Comparison of ENCODE assay signal across 16 cellular contexts in the genomic region with DNA sequence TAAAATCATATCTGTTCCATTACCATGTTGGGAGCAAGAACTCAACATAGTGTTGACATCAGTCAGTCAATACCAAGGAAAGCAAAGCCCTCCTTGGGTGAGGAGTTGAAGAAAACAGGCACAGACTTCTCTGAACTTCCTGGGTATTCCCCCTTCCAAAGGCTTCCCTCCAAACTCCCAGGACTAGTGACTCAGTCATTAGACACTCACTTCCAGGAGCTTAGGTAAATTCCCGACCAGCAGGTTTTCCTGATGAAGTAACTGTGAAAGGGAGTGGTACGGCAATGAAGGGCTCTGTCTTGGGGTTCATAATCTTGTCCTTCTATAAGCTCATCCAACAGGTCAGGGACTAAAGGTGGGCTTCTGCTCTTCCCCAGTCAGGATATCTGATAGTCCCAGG.
DNase-seq lines count a peak whose midpoint lies in the region; ATAC-seq and TF ChIP-seq lines count a peak whose summit lies in the region.
"Had no signal": no experiment of that assay in that cellular context is flagged by ENCODE, and none has a peak within 500 bp of the region (broad histone marks: within the 10 kb centered on the region; RNA-seq: fewer than 3 reads in every experiment).

No MANE protein-coding gene starts in this region.

- no peaks in the 10 kb centered on the region for H3K79me1 ChIP-seq in mesendoderm (ENCODE audit: low read length)

- H3K36me3 ChIP-seq in PC-9 (ENCODE audit: low read depth) = no peaks in the 10 kb centered on the region
- H3K36me3 ChIP-seq in mesendoderm (ENCODE audit: control insufficient read depth, insufficient read depth, low read length) = no peaks in the 10 kb centered on the region
- H3K36me3 ChIP-seq: BLaER1 treated with 17β-estradiol and CSF1 and Interleukin-3, amounts not matched to agents 10 nM and 100 nM; gastrocnemius medialis; sigmoid colon had no signal

- H3K4me2 ChIP-seq in PC-9 (peak overlapping the region; percentile 61), mesendoderm (ENCODE audit: low read length) (no peak overlapping the region)
- H3K4me2 ChIP-seq: BLaER1 treated with 17β-estradiol and CSF1 and Interleukin-3, amounts not matched to agents 10 nM and 100 nM had no signal

- H3K9ac ChIP-seq in mesendoderm (ENCODE audit: low read length) = no peak overlapping the region
- H3K9ac ChIP-seq: BLaER1 treated with 17β-estradiol and CSF1 and Interleukin-3, amounts not matched to agents 10 nM and 100 nM had no signal

- no peak overlapping the region for H3K4ac ChIP-seq in mesendoderm (ENCODE audit: low read depth, low read length)

- H2BK5ac ChIP-seq in mesendoderm (ENCODE audit: low read length) = no peak overlapping the region

- intact Hi-C loops in PC-9 (cut with micrococcal nuclease; ENCODE audit: unreplicated experiment) = no loop called here

- H2AFZ ChIP-seq in PC-9 = no peak overlapping the region

- H3F3A ChIP-seq in PC-9 (ENCODE audit: insufficient read depth, low read depth) = peaks cover 4% of the 10 kb centered on the region; the same call in 1 of the 2 replicates

- no peaks in the 10 kb centered on the region for H3K79me2 ChIP-seq in PC-9 (ENCODE audit: low read depth)
- H3K79me2 ChIP-seq in mesendoderm (ENCODE audit: control insufficient read depth, insufficient read depth, low read length) = no peaks in the 10 kb centered on the region

- H3K23ac ChIP-seq in mesendoderm (ENCODE audit: low read length) = no peak overlapping the region

- H3K27ac ChIP-seq in PC-9 = peak overlapping the region; percentile 54
- no peak overlapping the region for H3K27ac ChIP-seq in mesendoderm (ENCODE audit: low read depth, low read length)
- H3K27ac ChIP-seq in coronary artery = no peak overlapping the region
- H3K27ac ChIP-seq: BLaER1 treated with 17β-estradiol and CSF1 and Interleukin-3, amounts not matched to agents 10 nM and 100 nM; gastrocnemius medialis; sigmoid colon had no signal

- H3K27me3 ChIP-seq in PC-9 (ENCODE audit: insufficient read depth, low read depth) (no peaks in the 10 kb centered on the region), mesendoderm (ENCODE audit: insufficient read depth, low read length, poor library complexity) (no peaks in the 10 kb centered on the region)
- H3K27me3 ChIP-seq: BLaER1 treated with 17β-estradiol and CSF1 and Interleukin-3, amounts not matched to agents 10 nM and 100 nM; gastrocnemius medialis; sigmoid colon had no signal

- peaks cover 31% of the 10 kb centered on the region for H3K4me1 ChIP-seq in PC-9 (replicated peaks; ENCODE audit: insufficient read depth)
- no peaks in the 10 kb centered on the region for H3K4me1 ChIP-seq in mesendoderm (ENCODE audit: control insufficient read depth, low read depth, low read length)
- H3K4me1 ChIP-seq: gastrocnemius medialis, sigmoid colon had no signal

- no peak overlapping the region for H3K18ac ChIP-seq in mesendoderm (ENCODE audit: low read length)

- H3K56ac ChIP-seq in mesendoderm (ENCODE audit: low read length) = no peak overlapping the region

- H4K5ac ChIP-seq in mesendoderm (ENCODE audit: low read length) = no peak overlapping the region

- TF ChIP-seq CTCF in PC-9 (conservative IDR thresholded peaks at IDR 0.05) (no peak), coronary artery (IDR thresholded peaks at IDR 0.05) (no peak)

- H4K20me1 ChIP-seq in PC-9 (ENCODE audit: insufficient read depth) = no peaks in the 10 kb centered on the region
- H4K20me1 ChIP-seq: BLaER1 treated with 17β-estradiol and CSF1 and Interleukin-3, amounts not matched to agents 10 nM and 100 nM had no signal

- no peak overlapping the region for H2BK15ac ChIP-seq in mesendoderm (replicated peaks; ENCODE audit: low read depth)

- no TSS peak for BruUV-seq in PC-9 (replicated peaks; lab: Mats Ljungman, UMichigan)

- no peaks in the 10 kb centered on the region for H3K9me3 ChIP-seq in PC-9 (ENCODE audit: insufficient read depth, low read depth)
- H3K9me3 ChIP-seq: gastrocnemius medialis, sigmoid colon had no signal

- H2BK120ac ChIP-seq in mesendoderm (ENCODE audit: low read depth, low read length) = no peak overlapping the region

- no CpG with 5 or more reads among the region's 2 CpGs for WGBS in mesendoderm (ENCODE audit: extremely low coverage, insufficient coverage, low lambda C conversion rate)

- H3K9me2 ChIP-seq in PC-9 (ENCODE audit: insufficient read depth) = no peaks in the 10 kb centered on the region

- POLR2A ChIA-PET in PC-9 (lab: Charles Lee; ENCODE audit: unreplicated experiment) = no interaction called here

- H3K4me3 ChIP-seq in PC-9 (no peak overlapping the region), mesendoderm (ENCODE audit: low read length) (no peak overlapping the region), coronary artery (no peak overlapping the region)
- H3K4me3 ChIP-seq: BLaER1 treated with 17β-estradiol and CSF1 and Interleukin-3, amounts not matched to agents 10 nM and 100 nM; gastrocnemius medialis; sigmoid colon had no signal

- peak; percentile 88 for ATAC-seq in esophagus mucosa
- no peak for ATAC-seq in GM21515 (IDR thresholded peaks at IDR 0.05; ENCODE audit: unreplicated experiment)
- ATAC-seq: gastrocnemius medialis; left ventricle myocardium superior; stimulated activated naive CD8-positive, alpha-beta T cell treated with anti-CD3 and anti-CD28 coated beads, Interleukin-15, Interleukin-2, amounts not matched to agents 100 U/mL and 50 U/mL, for 24 hours had no signal

- DNase-seq in GM03348 (ENCODE audit: low spot score) (peak; percentile 14), PC-9 (peak; percentile 27 to 77), mesendoderm (peak; percentile 89), hippocampal formation (lab: John Stamatoyannopoulos, UW) (no peak), coronary artery (ENCODE audit: low spot score) (no peak), superior temporal gyrus (ENCODE audit: extremely low spot score) (no peak)
- DNase-seq: activated CD4-positive, CD25-positive, alpha-beta regulatory T cell; activated naive CD8-positive, alpha-beta T cell treated with anti-CD3 and anti-CD28 coated beads, Interleukin-2, amount 10 ng/mL, durations not matched to agents 7 days and 5 days; gastrocnemius medialis; left ventricle myocardium superior; NCI-H1048; sigmoid colon; stimulated activated naive CD8-positive, alpha-beta T cell treated with anti-CD3 and anti-CD28 coated beads, Interleukin-15, Interleukin-2, amounts not matched to agents 100 U/mL and 50 U/mL, for 24 hours had no signal

- no peak overlapping the region for H2AK5ac ChIP-seq in mesendoderm (ENCODE audit: low read length)

- CTCF ChIA-PET in PC-9 (lab: Charles Lee) = no interaction called here

- no peak overlapping the region for H4K8ac ChIP-seq in mesendoderm (ENCODE audit: low read depth, low read length)

Comparison
In these comparisons a context has a peak if more than half of its experiments do, and no peak if none do; other contexts are left out.
1. DNase-seq: peak in GM03348 (single experiment), PC-9 (2 of 2) and mesendoderm (single experiment); none in hippocampal formation (0 of 2), coronary artery (single experiment) and superior temporal gyrus (single experiment).